ENCODE assay signal across 10 cellular contexts in the genomic region with DNA sequence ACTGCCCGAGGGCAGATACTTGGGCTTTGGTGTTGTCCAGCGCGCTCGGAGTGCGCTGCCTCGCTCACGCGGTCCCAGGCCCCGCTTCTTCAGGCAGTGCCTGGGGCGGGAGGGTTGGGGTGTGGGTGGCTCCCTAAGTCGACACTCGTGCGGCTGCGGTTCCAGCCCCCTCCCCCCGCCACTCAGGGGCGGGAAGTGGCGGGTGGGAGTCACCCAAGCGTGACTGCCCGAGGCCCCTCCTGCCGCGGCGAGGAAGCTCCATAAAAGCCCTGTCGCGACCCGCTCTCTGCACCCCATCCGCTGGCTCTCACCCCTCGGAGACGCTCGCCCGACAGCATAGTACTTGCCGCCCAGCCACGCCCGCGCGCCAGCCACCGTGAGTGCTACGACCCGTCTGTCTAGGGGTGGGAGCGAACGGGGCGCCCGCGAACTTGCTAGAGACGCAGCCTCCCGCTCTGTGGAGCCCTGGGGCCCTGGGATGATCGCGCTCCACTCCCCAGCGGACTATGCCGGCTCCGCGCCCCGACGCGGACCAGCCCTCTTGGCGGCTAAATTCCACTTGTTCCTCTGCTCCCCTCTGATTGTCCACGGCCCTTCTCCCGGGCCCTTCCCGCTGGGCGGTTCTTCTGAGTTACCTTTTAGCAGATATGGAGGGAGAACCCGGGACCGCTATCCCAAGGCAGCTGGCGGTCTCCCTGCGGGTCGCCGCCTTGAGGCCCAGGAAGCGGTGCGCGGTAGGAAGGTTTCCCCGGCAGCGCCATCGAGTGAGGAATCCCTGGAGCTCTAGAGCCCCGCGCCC. TPM values are rescaled to one million over a fixed set of nuclear protein-coding genes. Genes with fewer than 3 reads are reported as not detected.
A peak's percentile ranks its signal among the peaks of the same experiment; 100 is the strongest.
DNase-seq lines count a peak whose midpoint lies in the region; TF ChIP-seq lines count a peak whose summit lies in the region.
"Had no signal": no experiment of that assay in that cellular context is flagged by ENCODE, and none has a peak within 500 bp of the region (broad histone marks: within the 10 kb centered on the region; RNA-seq: fewer than 3 reads in every experiment).

Gene NPY, plus strand, starts transcription at position 291 of the 799 bp plus-strand sequence. CDS start 1,051 bp downstream, outside the sequence.

- H3K27me3 ChIP-seq in kidney epithelial cell (ENCODE audit: control insufficient read depth, insufficient read depth, low read length) (peaks cover 41% of the 10 kb centered on the region), suprapubic skin (peaks cover 52% of the 10 kb centered on the region)

- peak within 1 kb of the TSS; percentile 52 for H3K4me3 Mint-ChIP-seq in activated CD4-positive, alpha-beta T cell treated with anti-CD3 and anti-CD28 coated beads, Interleukin-2, amount 10 ng/mL, durations not matched to agents 7 days and 5 days

- no peak for TF ChIP-seq EP300 in suprapubic skin (IDR thresholded peaks at IDR 0.05)

- H3K27ac ChIP-seq in suprapubic skin = no peak within 1 kb of the TSS
- H3K27ac ChIP-seq: epithelial cell of prostate had no signal

- H3K4me1 ChIP-seq in suprapubic skin = peaks cover 18% of the 10 kb centered on the region

- TF ChIP-seq CTCF in kidney epithelial cell (IDR thresholded peaks at IDR 0.05; ENCODE audit: insufficient read depth, low read length, poor library complexity, severe bottlenecking) (peak; percentile 2), suprapubic skin (IDR thresholded peaks at IDR 0.05) (no peak)

- POLR2A ChIA-PET in activated CD4-positive, alpha-beta T cell treated with anti-CD3 and anti-CD28 coated beads, Interleukin-2, amount 10 ng/mL, durations not matched to agents 7 days and 5 days (lab: Charles Lee) = no interaction called here

- no peak for TF ChIP-seq POLR2A in suprapubic skin (IDR thresholded peaks at IDR 0.05)

- H3K27me3 Mint-ChIP-seq in activated CD4-positive, alpha-beta T cell treated with anti-CD3 and anti-CD28 coated beads, Interleukin-2, amount 10 ng/mL, durations not matched to agents 7 days and 5 days = peaks cover 57% of the 10 kb centered on the region

- no peaks in the 10 kb centered on the region for H3K9me3 ChIP-seq in suprapubic skin

- H3K27ac Mint-ChIP-seq in activated CD4-positive, alpha-beta T cell treated with anti-CD3 and anti-CD28 coated beads, Interleukin-2, amount 10 ng/mL, durations not matched to agents 7 days and 5 days = no peak within 1 kb of the TSS

- H3K4me3 ChIP-seq in kidney epithelial cell (ENCODE audit: low read depth, low read length) (peak within 1 kb of the TSS; percentile 4), suprapubic skin (peak within 1 kb of the TSS; percentile 20)

- H3K36me3 ChIP-seq in kidney epithelial cell (ENCODE audit: control insufficient read depth, insufficient read depth, low read length) (no peaks in the 10 kb centered on the region), suprapubic skin (no peaks in the 10 kb centered on the region)

- CTCF ChIA-PET in activated CD4-positive, alpha-beta T cell treated with anti-CD3 and anti-CD28 coated beads, Interleukin-2, amount 10 ng/mL, durations not matched to agents 7 days and 5 days (lab: Charles Lee) = no interaction called here

- WGBS in suprapubic skin = 0% methylated on average over 14 of the region's 73 CpGs

- no peaks in the 10 kb centered on the region for H3K36me3 Mint-ChIP-seq in activated CD4-positive, alpha-beta T cell treated with anti-CD3 and anti-CD28 coated beads, Interleukin-2, amount 10 ng/mL, durations not matched to agents 7 days and 5 days (ENCODE audit: low read depth)

- DNase-seq in activated CD4-positive, alpha-beta T cell treated with anti-CD3 and anti-CD28 coated beads for 48 hours = peak; percentile 36
- DNase-seq in activated CD4-positive, alpha-beta T cell treated with anti-CD3 and anti-CD28 coated beads, Interleukin-2, amount 50 U/mL, for 4 hours = no peak
- peak; percentile 17 for DNase-seq in activated CD4-positive, alpha-beta T cell treated with anti-CD3 and anti-CD28 coated beads, Interleukin-2, amount 10 ng/mL, durations not matched to agents 7 days and 5 days
- DNase-seq in kidney epithelial cell (ENCODE audit: low read depth) (no peak), suprapubic skin (ENCODE audit: low spot score in 2 of 2) (no peak), H4 (ENCODE audit: low spot score) (no peak), NCI-H1694 (lab: John Stamatoyannopoulos, UW) (no peak), NCI-H226 (no peak)
- DNase-seq: SHP77 had no signal

- peaks cover 17% of the 10 kb centered on the region for H3K4me1 Mint-ChIP-seq in activated CD4-positive, alpha-beta T cell treated with anti-CD3 and anti-CD28 coated beads, Interleukin-2, amount 10 ng/mL, durations not matched to agents 7 days and 5 days

- no peaks in the 10 kb centered on the region for H3K9me3 Mint-ChIP-seq in activated CD4-positive, alpha-beta T cell treated with anti-CD3 and anti-CD28 coated beads, Interleukin-2, amount 10 ng/mL, durations not matched to agents 7 days and 5 days

RNA-seq across cellular contexts. Expression of gene NPY, which starts in this region (rescaled TPM):
- not detected for total RNA-seq in activated CD4-positive, alpha-beta T cell treated with anti-CD3 and anti-CD28 coated beads, Interleukin-2, amount 10 ng/mL, durations not matched to agents 7 days and 5 days
- total RNA-seq in kidney epithelial cell = not detected in 2 replicates
- not detected for total RNA-seq in suprapubic skin
- total RNA-seq in H4 (2014; rRNA removed; shearing (Covaris generic)) = not detected in 2 replicates

Comparison
In these comparisons a context has a peak if more than half of its experiments do, and no peak if none do; other contexts are left out.
1. Peak in DNase-seq in activated CD4-positive, alpha-beta T cell treated with anti-CD3 and anti-CD28 coated beads, Interleukin-2, amount 10 ng/mL, durations not matched to agents 7 days and 5 days; RNA of the gene not detected or under 1 TPM.